Comparison of ENCODE assay signal across 18 cellular contexts in genomic region chr5:122736086-122736485, GRCh38. TPM values are rescaled to one million over a fixed set of nuclear protein-coding genes. Genes with fewer than 3 reads are reported as not detected.
DNase-seq lines count a peak whose midpoint lies in the region; ATAC-seq and TF ChIP-seq lines count a peak whose summit lies in the region.
"Had no signal": no experiment of that assay in that cellular context is flagged by ENCODE, and none has a peak within 500 bp of the region (broad histone marks: within the 10 kb centered on the region; RNA-seq: fewer than 3 reads in every experiment).

No MANE protein-coding gene starts in this region.

- peak overlapping the region; percentile 0 for H3K27ac Mint-ChIP-seq in dendritic cell treated with granulocyte-macrophage colony-stimulating factor and Interleukin-4, amounts not matched to agents 40 ng/mL and 50 ng/mL, for 4 days
- H3K27ac Mint-ChIP-seq in activated naive CD8-positive, alpha-beta T cell treated with anti-CD3 and anti-CD28 coated beads for 36 hours = no peak overlapping the region
- H3K27ac Mint-ChIP-seq: activated CD4-positive, alpha-beta T cell treated with anti-CD3 and anti-CD28 coated beads, Interleukin-2, amount 10 ng/mL, durations not matched to agents 7 days and 5 days had no signal

- no peaks in the 10 kb centered on the region for H3K36me3 ChIP-seq in brain microvascular endothelial cell (replicated peaks)
- H3K36me3 ChIP-seq: ovary, SJSA1, stomach had no signal

- intact Hi-C loops in dendritic cell treated with granulocyte-macrophage colony-stimulating factor and Interleukin-4, amounts not matched to agents 40 ng/mL and 50 ng/mL, for 4 days (cut with micrococcal nuclease) = no loop called here

- DNase-seq in brain microvascular endothelial cell (no peak), Ammon's horn (ENCODE audit: low spot score) (no peak), iPS-NIHi7 (ENCODE audit: extremely low spot score) (no peak)
- DNase-seq in activated naive CD8-positive, alpha-beta T cell treated with anti-CD3 and anti-CD28 coated beads for 36 hours = no peak
- DNase-seq: activated CD4-positive, alpha-beta T cell treated with anti-CD3 and anti-CD28 coated beads, Interleukin-2, amount 10 ng/mL, durations not matched to agents 7 days and 5 days; activated naive CD4-positive, alpha-beta T cell; CD4-positive, CD25-positive, alpha-beta regulatory T cell; NCI-H526 treated with DMSO at 0.1 percent for 48 hours; ovary; stimulated activated CD4-positive, alpha-beta T cell treated with anti-CD3 and anti-CD28 coated beads, Interleukin-1b, Interleukin-23, amount 100 ng/mL, for 48 hours; stomach had no signal

- in situ Hi-C loops in brain microvascular endothelial cell (cut with HindIII; ENCODE audit: low pct_ligation_motif_present, low sequenced_read_pairs) = no loop called here

- no peak overlapping the region for H3K27ac ChIP-seq in brain microvascular endothelial cell
- H3K27ac ChIP-seq: SJSA1, stomach had no signal

- peaks cover 33% of the 10 kb centered on the region for H3K4me1 Mint-ChIP-seq in dendritic cell treated with granulocyte-macrophage colony-stimulating factor and Interleukin-4, amounts not matched to agents 40 ng/mL and 50 ng/mL, for 4 days (ENCODE audit: low read depth)
- peaks cover 5% of the 10 kb centered on the region for H3K4me1 Mint-ChIP-seq in activated naive CD8-positive, alpha-beta T cell treated with anti-CD3 and anti-CD28 coated beads for 36 hours
- H3K4me1 Mint-ChIP-seq: activated CD4-positive, alpha-beta T cell treated with anti-CD3 and anti-CD28 coated beads, Interleukin-2, amount 10 ng/mL, durations not matched to agents 7 days and 5 days; CD4-positive, CD25-positive, alpha-beta regulatory T cell; central memory CD8-positive, alpha-beta T cell had no signal

- H3K4me3 ChIP-seq in brain microvascular endothelial cell (ENCODE audit: low read depth, low read length) = no peak overlapping the region
- H3K4me3 ChIP-seq: ovary, SJSA1, stomach had no signal

- H3K27me3 Mint-ChIP-seq in dendritic cell treated with granulocyte-macrophage colony-stimulating factor and Interleukin-4, amounts not matched to agents 40 ng/mL and 50 ng/mL, for 4 days = peaks cover 1% of the 10 kb centered on the region
- peaks cover 21% of the 10 kb centered on the region for H3K27me3 Mint-ChIP-seq in activated naive CD8-positive, alpha-beta T cell treated with anti-CD3 and anti-CD28 coated beads for 36 hours

- peak; percentile 92 for ATAC-seq in GM18502 (IDR thresholded peaks at IDR 0.05; ENCODE audit: poor library complexity, unreplicated experiment)
- peak; percentile 80 for ATAC-seq in GM21390 (IDR thresholded peaks at IDR 0.05; ENCODE audit: unreplicated experiment)
- peak; percentile 76 for ATAC-seq in HG03135 (IDR thresholded peaks at IDR 0.05; ENCODE audit: unreplicated experiment)
- ATAC-seq: left lobe of liver had no signal

- H3K4me3 Mint-ChIP-seq in dendritic cell treated with granulocyte-macrophage colony-stimulating factor and Interleukin-4, amounts not matched to agents 40 ng/mL and 50 ng/mL, for 4 days = no peak overlapping the region
- no peak overlapping the region for H3K4me3 Mint-ChIP-seq in activated naive CD8-positive, alpha-beta T cell treated with anti-CD3 and anti-CD28 coated beads for 36 hours
- H3K4me3 Mint-ChIP-seq: activated CD4-positive, alpha-beta T cell treated with anti-CD3 and anti-CD28 coated beads, Interleukin-2, amount 10 ng/mL, durations not matched to agents 7 days and 5 days; CD4-positive, CD25-positive, alpha-beta regulatory T cell; central memory CD8-positive, alpha-beta T cell had no signal

- no peaks in the 10 kb centered on the region for H3K36me3 Mint-ChIP-seq in dendritic cell treated with granulocyte-macrophage colony-stimulating factor and Interleukin-4, amounts not matched to agents 40 ng/mL and 50 ng/mL, for 4 days (ENCODE audit: low read depth)
- no peaks in the 10 kb centered on the region for H3K36me3 Mint-ChIP-seq in activated naive CD8-positive, alpha-beta T cell treated with anti-CD3 and anti-CD28 coated beads for 36 hours
- H3K36me3 Mint-ChIP-seq: CD4-positive, CD25-positive, alpha-beta regulatory T cell had no signal

- H3K27me3 ChIP-seq in brain microvascular endothelial cell (replicated peaks) = no peaks in the 10 kb centered on the region
- H3K27me3 ChIP-seq: ovary, SJSA1, stomach had no signal

- peaks cover 9% of the 10 kb centered on the region for H3K9me3 Mint-ChIP-seq in dendritic cell treated with granulocyte-macrophage colony-stimulating factor and Interleukin-4, amounts not matched to agents 40 ng/mL and 50 ng/mL, for 4 days
- no peaks in the 10 kb centered on the region for H3K9me3 Mint-ChIP-seq in activated naive CD8-positive, alpha-beta T cell treated with anti-CD3 and anti-CD28 coated beads for 36 hours
- H3K9me3 Mint-ChIP-seq: activated CD4-positive, alpha-beta T cell treated with anti-CD3 and anti-CD28 coated beads, Interleukin-2, amount 10 ng/mL, durations not matched to agents 7 days and 5 days; central memory CD8-positive, alpha-beta T cell had no signal

- no peak for TF ChIP-seq CTCF in brain microvascular endothelial cell (IDR thresholded peaks at IDR 0.05; ENCODE audit: low read depth, low read length, missing control alignments)

RNA-seq across cellular contexts. Expression of gene SNX2, which starts 38.8 kb away (rescaled TPM):
- total RNA-seq in activated naive CD8-positive, alpha-beta T cell treated with anti-CD3 and anti-CD28 coated beads for 36 hours = 10 to 100 TPM; 40.6 to 41.9 TPM
